12 cellular contexts compared by ENCODE assay signal in the genomic region with DNA sequence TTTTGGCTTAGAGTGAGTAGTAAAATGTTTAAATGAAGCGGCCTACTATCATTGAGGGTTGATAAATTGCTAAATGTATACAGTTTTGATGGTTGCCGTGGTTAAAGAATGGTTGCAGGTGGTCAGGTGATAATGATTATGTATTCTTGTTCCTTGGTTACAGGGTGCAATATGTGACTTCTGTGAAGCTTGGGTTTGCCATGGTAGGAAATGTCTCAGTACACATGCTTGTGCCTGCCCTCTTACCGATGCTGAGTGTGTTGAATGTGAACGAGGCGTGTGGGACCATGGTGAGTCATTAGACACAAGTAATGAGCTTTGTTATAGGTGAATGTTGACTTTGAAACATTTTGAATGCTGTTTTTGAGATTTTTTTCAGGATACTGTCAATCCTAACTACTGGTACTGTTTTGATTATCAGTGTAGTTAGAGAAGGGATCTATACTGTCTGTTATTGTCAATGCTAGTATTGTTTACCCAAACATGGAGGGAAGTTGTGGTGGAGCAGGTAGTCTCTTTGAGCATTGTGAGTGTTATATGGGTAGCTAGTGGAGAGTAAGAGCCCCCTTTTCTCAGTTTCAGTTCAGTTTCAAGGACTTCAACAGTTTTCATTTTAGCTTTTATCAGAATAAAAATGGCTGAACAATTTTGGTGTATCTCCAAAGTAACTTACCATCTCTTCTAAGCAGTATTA.
DNase-seq lines count a peak whose midpoint lies in the region; ATAC-seq lines count a peak whose summit lies in the region.
"Had no signal": no experiment of that assay in that cellular context is flagged by ENCODE, and none has a peak within 500 bp of the region (broad histone marks: within the 10 kb centered on the region; RNA-seq: fewer than 3 reads in every experiment).

No MANE protein-coding gene starts in this region.

- no peaks in the 10 kb centered on the region for H3K27me3 Mint-ChIP-seq in stimulated activated naive CD8-positive, alpha-beta T cell treated with anti-CD3 and anti-CD28 coated beads, Interleukin-15, Interleukin-2, amounts not matched to agents 100 ng/mL and 50 ng/mL, for 24 hours
- H3K27me3 Mint-ChIP-seq in stimulated activated memory B cell treated with anti-CD40 and anti-IgM and Interleukin-4, amounts not matched to agents 10 μg/mL and 1 μg/mL and 100 μg/mL, for 72 hours = no peaks in the 10 kb centered on the region
- H3K27me3 Mint-ChIP-seq: activated naive CD8-positive, alpha-beta T cell had no signal

- H3K4me1 Mint-ChIP-seq in stimulated activated naive CD8-positive, alpha-beta T cell treated with anti-CD3 and anti-CD28 coated beads, Interleukin-15, Interleukin-2, amounts not matched to agents 100 ng/mL and 50 ng/mL, for 24 hours (ENCODE audit: low read depth) = peaks cover 18% of the 10 kb centered on the region
- H3K4me1 Mint-ChIP-seq in stimulated activated memory B cell treated with anti-CD40 and anti-IgM and Interleukin-4, amounts not matched to agents 10 μg/mL and 1 μg/mL and 100 μg/mL, for 72 hours = peaks cover 6% of the 10 kb centered on the region

- ATAC-seq in stimulated activated naive CD8-positive, alpha-beta T cell treated with anti-CD3 and anti-CD28 coated beads, Interleukin-15, Interleukin-2, amounts not matched to agents 100 U/mL and 50 U/mL, for 24 hours = no peak
- peak; percentile 62 for ATAC-seq in HG02678 (IDR thresholded peaks at IDR 0.05; ENCODE audit: unreplicated experiment)
- peak; percentile 62 for ATAC-seq in HG03460 (IDR thresholded peaks at IDR 0.05; ENCODE audit: unreplicated experiment)
- ATAC-seq in stimulated activated memory B cell treated with anti-CD40 and anti-IgM and Interleukin-4, amounts not matched to agents 10 μg/mL and 1 μg/mL and 100 μg/mL, for 72 hours = no peak

- H3K36me3 Mint-ChIP-seq in stimulated activated naive CD8-positive, alpha-beta T cell treated with anti-CD3 and anti-CD28 coated beads, Interleukin-15, Interleukin-2, amounts not matched to agents 100 ng/mL and 50 ng/mL, for 24 hours (ENCODE audit: low read depth) = peaks cover 77% of the 10 kb centered on the region
- H3K36me3 Mint-ChIP-seq in stimulated activated memory B cell treated with anti-CD40 and anti-IgM and Interleukin-4, amounts not matched to agents 10 μg/mL and 1 μg/mL and 100 μg/mL, for 72 hours = peaks cover 54% of the 10 kb centered on the region

- no peak overlapping the region for H3K4me3 Mint-ChIP-seq in stimulated activated naive CD8-positive, alpha-beta T cell treated with anti-CD3 and anti-CD28 coated beads, Interleukin-15, Interleukin-2, amounts not matched to agents 100 ng/mL and 50 ng/mL, for 24 hours
- H3K4me3 Mint-ChIP-seq in stimulated activated memory B cell treated with anti-CD40 and anti-IgM and Interleukin-4, amounts not matched to agents 10 μg/mL and 1 μg/mL and 100 μg/mL, for 72 hours = no peak overlapping the region
- H3K4me3 Mint-ChIP-seq: activated naive CD8-positive, alpha-beta T cell had no signal

- H3K9me3 Mint-ChIP-seq in stimulated activated naive CD8-positive, alpha-beta T cell treated with anti-CD3 and anti-CD28 coated beads, Interleukin-15, Interleukin-2, amounts not matched to agents 100 ng/mL and 50 ng/mL, for 24 hours = no peaks in the 10 kb centered on the region
- H3K9me3 Mint-ChIP-seq in stimulated activated memory B cell treated with anti-CD40 and anti-IgM and Interleukin-4, amounts not matched to agents 10 μg/mL and 1 μg/mL and 100 μg/mL, for 72 hours = peaks cover 2% of the 10 kb centered on the region

- no peak for DNase-seq in stimulated activated naive CD8-positive, alpha-beta T cell treated with anti-CD3 and anti-CD28 coated beads, Interleukin-15, Interleukin-2, amounts not matched to agents 100 U/mL and 50 U/mL, for 24 hours
- DNase-seq in NCI-H2171 treated with DMSO at 0.1 percent for 48 hours (lab: John Stamatoyannopoulos, UW) = no peak
- no peak for DNase-seq in NCI-H510A treated with DMSO at 0.1 percent for 48 hours (lab: John Stamatoyannopoulos, UW)
- no peak for DNase-seq in hypothalamus (lab: John Stamatoyannopoulos, UW)
- DNase-seq: NCI-H82, retina, SK-N-SH had no signal

- H3K27ac Mint-ChIP-seq in stimulated activated naive CD8-positive, alpha-beta T cell treated with anti-CD3 and anti-CD28 coated beads, Interleukin-15, Interleukin-2, amounts not matched to agents 100 ng/mL and 50 ng/mL, for 24 hours = peak overlapping the region; percentile 42
- no peak overlapping the region for H3K27ac Mint-ChIP-seq in stimulated activated memory B cell treated with anti-CD40 and anti-IgM and Interleukin-4, amounts not matched to agents 10 μg/mL and 1 μg/mL and 100 μg/mL, for 72 hours
- H3K27ac Mint-ChIP-seq: activated naive CD8-positive, alpha-beta T cell had no signal

Comparison
In these comparisons a context has a peak if more than half of its experiments do, and no peak if none do; other contexts are left out.
1. ATAC-seq: peak in HG02678 (single experiment) and HG03460 (single experiment); none in stimulated activated naive CD8-positive, alpha-beta T cell treated with anti-CD3 and anti-CD28 coated beads, Interleukin-15, Interleukin-2, amounts not matched to agents 100 U/mL and 50 U/mL, for 24 hours (single experiment) and stimulated activated memory B cell treated with anti-CD40 and anti-IgM and Interleukin-4, amounts not matched to agents 10 μg/mL and 1 μg/mL and 100 μg/mL, for 72 hours (single experiment).